1 cellular context compared by ENCODE assay signal in the genomic region with DNA sequence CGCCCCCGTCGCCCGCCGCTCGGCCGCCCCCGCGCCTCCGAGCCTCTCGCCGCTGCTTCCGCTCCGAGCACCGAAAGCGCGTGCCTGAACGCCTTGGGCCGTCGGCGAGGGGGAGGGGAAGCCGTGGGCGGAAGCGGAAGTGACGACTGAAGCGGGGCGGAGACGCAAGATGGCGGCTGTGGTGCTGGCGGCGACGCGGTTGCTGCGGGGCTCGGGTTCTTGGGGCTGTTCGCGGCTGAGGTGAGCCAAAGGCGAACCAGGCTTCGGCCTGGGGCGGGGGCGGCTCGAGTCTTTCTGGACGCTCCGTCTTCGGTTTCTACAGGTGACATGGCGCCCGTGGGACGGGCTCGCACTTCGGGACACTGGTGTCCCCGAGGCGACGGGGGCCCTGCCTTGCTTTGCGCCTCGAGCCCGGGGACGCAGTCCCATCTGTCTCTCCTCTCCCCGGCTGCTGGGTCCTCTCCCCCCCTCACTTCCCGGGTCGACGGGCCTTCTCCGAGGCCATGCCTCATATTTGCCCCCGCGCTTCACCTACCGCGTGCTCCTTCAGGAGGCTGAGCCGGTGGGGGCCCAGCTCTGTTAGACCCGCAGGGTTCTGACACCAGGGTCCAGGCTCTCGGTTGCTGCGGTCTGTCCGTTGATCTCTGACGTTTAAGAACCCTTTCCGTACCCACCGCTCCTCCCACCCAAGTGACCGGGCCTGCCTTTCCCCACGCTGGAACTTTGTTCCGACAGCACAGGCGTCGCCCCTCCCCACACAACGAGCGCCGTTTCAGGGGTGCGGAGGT.
A peak's percentile ranks its signal among the peaks of the same experiment; 100 is the strongest.
TF ChIP-seq lines count a peak whose summit lies in the region.

Gene ENTR1, minus strand, starts transcription at position 115 of the 788 bp plus-strand sequence. CDS start 217 bp downstream, outside the sequence.
Gene PMPCA, plus strand, starts transcription at position 159 of the 788 bp plus-strand sequence. Its CDS starts 11 bp downstream, at position 170.

TF ChIP-seq in HepG2, 621 proteins besides CTCF, POLR2A, EP300 and RAD21 (continued from another document and continues in another):
- TF ChIP-seq, protein P1, sequence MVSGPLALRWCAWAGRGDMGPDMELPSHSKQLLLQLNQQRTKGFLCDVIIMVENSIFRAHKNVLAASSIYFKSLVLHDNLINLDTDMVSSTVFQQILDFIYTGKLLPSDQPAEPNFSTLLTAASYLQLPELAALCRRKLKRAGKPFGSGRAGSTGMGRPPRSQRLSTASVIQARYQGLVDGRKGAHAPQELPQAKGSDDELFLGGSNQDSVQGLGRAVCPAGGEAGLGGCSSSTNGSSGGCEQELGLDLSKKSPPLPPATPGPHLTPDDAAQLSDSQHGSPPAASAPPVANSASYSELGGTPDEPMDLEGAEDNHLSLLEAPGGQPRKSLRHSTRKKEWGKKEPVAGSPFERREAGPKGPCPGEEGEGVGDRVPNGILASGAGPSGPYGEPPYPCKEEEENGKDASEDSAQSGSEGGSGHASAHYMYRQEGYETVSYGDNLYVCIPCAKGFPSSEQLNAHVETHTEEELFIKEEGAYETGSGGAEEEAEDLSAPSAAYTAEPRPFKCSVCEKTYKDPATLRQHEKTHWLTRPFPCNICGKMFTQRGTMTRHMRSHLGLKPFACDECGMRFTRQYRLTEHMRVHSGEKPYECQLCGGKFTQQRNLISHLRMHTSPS (CRISPR knock-in tag; IDR thresholded peaks at IDR 0.05; ENCODE audit: low read depth), result no peak; the same call in 1 of the 2 replicates
- TF ChIP-seq GLI4 (CRISPR knock-in tag; IDR thresholded peaks at IDR 0.05; ENCODE audit: borderline replicate concordance), result no peak
- TF ChIP-seq, protein P2, sequence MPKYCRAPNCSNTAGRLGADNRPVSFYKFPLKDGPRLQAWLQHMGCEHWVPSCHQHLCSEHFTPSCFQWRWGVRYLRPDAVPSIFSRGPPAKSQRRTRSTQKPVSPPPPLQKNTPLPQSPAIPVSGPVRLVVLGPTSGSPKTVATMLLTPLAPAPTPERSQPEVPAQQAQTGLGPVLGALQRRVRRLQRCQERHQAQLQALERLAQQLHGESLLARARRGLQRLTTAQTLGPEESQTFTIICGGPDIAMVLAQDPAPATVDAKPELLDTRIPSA (CRISPR knock-in tag; IDR thresholded peaks at IDR 0.05; ENCODE audit: borderline replicate concordance), result no peak
- TF ChIP-seq, protein P3, sequence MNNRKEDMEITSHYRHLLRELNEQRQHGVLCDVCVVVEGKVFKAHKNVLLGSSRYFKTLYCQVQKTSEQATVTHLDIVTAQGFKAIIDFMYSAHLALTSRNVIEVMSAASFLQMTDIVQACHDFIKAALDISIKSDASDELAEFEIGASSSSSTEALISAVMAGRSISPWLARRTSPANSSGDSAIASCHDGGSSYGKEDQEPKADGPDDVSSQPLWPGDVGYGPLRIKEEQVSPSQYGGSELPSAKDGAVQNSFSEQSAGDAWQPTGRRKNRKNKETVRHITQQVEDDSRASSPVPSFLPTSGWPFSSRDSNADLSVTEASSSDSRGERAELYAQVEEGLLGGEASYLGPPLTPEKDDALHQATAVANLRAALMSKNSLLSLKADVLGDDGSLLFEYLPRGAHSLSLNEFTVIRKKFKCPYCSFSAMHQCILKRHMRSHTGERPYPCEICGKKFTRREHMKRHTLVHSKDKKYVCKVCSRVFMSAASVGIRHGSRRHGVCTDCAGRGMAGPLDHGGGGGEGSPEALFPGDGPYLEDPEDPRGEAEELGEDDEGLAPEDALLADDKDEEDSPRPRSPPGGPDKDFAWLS (CRISPR knock-in tag; IDR thresholded peaks at IDR 0.05; ENCODE audit: borderline replicate concordance), result no peak
- TF ChIP-seq ZNF564 (CRISPR knock-in tag; IDR thresholded peaks at IDR 0.05), result no peak
- peak; percentile 81 for TF ChIP-seq IRF2 (CRISPR knock-in tag; IDR thresholded peaks at IDR 0.05)
- no peak for TF ChIP-seq FOSL1 (CRISPR knock-in tag; IDR thresholded peaks at IDR 0.05; ENCODE audit: borderline replicate concordance)
- TF ChIP-seq ZNF709 (CRISPR knock-in tag; IDR thresholded peaks at IDR 0.05), result no peak
- TF ChIP-seq CCDC6 (CRISPR knock-in tag; IDR thresholded peaks at IDR 0.05), result peak; percentile 48; the same call in 1 of the 2 replicates
- peak; percentile 79 for TF ChIP-seq YEATS2 (CRISPR knock-in tag; IDR thresholded peaks at IDR 0.05; ENCODE audit: borderline replicate concordance)
- TF ChIP-seq NR2F2 (IDR thresholded peaks at IDR 0.05; ENCODE audit: borderline replicate concordance, low read depth), result no peak
- TF ChIP-seq ZNF720 (CRISPR knock-in tag; IDR thresholded peaks at IDR 0.05), result no peak
- no peak for TF ChIP-seq ETV6 (CRISPR knock-in tag; conservative IDR thresholded peaks at IDR 0.05)
- peak; percentile 15; the same call in 1 of the 2 replicates for TF ChIP-seq ZNF354B (CRISPR knock-in tag; IDR thresholded peaks at IDR 0.05)
- TF ChIP-seq HOXA9 (CRISPR knock-in tag; IDR thresholded peaks at IDR 0.05; ENCODE audit: borderline replicate concordance), result peak; percentile 74; the same call in 1 of the 2 replicates
- TF ChIP-seq ZSCAN22 (CRISPR knock-in tag; IDR thresholded peaks at IDR 0.05), result no peak
- no peak; the same call in 1 of the 2 replicates for TF ChIP-seq MYPOP (CRISPR knock-in tag; IDR thresholded peaks at IDR 0.05)
- TF ChIP-seq, protein P4, sequence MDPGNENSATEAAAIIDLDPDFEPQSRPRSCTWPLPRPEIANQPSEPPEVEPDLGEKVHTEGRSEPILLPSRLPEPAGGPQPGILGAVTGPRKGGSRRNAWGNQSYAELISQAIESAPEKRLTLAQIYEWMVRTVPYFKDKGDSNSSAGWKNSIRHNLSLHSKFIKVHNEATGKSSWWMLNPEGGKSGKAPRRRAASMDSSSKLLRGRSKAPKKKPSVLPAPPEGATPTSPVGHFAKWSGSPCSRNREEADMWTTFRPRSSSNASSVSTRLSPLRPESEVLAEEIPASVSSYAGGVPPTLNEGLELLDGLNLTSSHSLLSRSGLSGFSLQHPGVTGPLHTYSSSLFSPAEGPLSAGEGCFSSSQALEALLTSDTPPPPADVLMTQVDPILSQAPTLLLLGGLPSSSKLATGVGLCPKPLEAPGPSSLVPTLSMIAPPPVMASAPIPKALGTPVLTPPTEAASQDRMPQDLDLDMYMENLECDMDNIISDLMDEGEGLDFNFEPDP (CRISPR knock-in tag; conservative IDR thresholded peaks at IDR 0.05), result no peak
- no peak; the same call in 1 of the 2 replicates for TF ChIP-seq SRY (CRISPR knock-in tag; IDR thresholded peaks at IDR 0.05)
- TF ChIP-seq SETDB1 (CRISPR knock-in tag; IDR thresholded peaks at IDR 0.05; ENCODE audit: borderline replicate concordance), result no peak
- TF ChIP-seq NCOR1 (IDR thresholded peaks at IDR 0.05; ENCODE audit: borderline replicate concordance, low read length), result no peak
- TF ChIP-seq ZNF496 (CRISPR knock-in tag; IDR thresholded peaks at IDR 0.05; ENCODE audit: insufficient replicate concordance), result no peak
- TF ChIP-seq DDIT3 (CRISPR knock-in tag; IDR thresholded peaks at IDR 0.05), result no peak
- TF ChIP-seq GRHL1 (CRISPR knock-in tag; conservative IDR thresholded peaks at IDR 0.05), result no peak
- TF ChIP-seq ARID5B (CRISPR knock-in tag; IDR thresholded peaks at IDR 0.05), result peak; percentile 49
- TF ChIP-seq, protein P5, sequence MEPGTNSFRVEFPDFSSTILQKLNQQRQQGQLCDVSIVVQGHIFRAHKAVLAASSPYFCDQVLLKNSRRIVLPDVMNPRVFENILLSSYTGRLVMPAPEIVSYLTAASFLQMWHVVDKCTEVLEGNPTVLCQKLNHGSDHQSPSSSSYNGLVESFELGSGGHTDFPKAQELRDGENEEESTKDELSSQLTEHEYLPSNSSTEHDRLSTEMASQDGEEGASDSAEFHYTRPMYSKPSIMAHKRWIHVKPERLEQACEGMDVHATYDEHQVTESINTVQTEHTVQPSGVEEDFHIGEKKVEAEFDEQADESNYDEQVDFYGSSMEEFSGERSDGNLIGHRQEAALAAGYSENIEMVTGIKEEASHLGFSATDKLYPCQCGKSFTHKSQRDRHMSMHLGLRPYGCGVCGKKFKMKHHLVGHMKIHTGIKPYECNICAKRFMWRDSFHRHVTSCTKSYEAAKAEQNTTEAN (CRISPR knock-in tag; conservative IDR thresholded peaks at IDR 0.05), result no peak
- TF ChIP-seq ZNF879 (CRISPR knock-in tag; IDR thresholded peaks at IDR 0.05), result no peak
- TF ChIP-seq KDM4B (CRISPR knock-in tag; IDR thresholded peaks at IDR 0.05), result peak; percentile 81; the same call in 1 of the 2 replicates
- TF ChIP-seq ZNF776 (CRISPR knock-in tag; IDR thresholded peaks at IDR 0.05), result peak; percentile 88; the same call in 1 of the 2 replicates
- TF ChIP-seq KAT7 (CRISPR knock-in tag; IDR thresholded peaks at IDR 0.05; ENCODE audit: borderline replicate concordance), result peak; percentile 94
- no peak for TF ChIP-seq ZNF775 (CRISPR knock-in tag; IDR thresholded peaks at IDR 0.05; ENCODE audit: borderline replicate concordance)
- 0 out of 2 replicates have a peak, but pooled peaks have one; percentile 24 for TF ChIP-seq ZNF136 (CRISPR knock-in tag; IDR thresholded peaks at IDR 0.05; ENCODE audit: low read depth)
- no peak; the same call in 1 of the 2 replicates for TF ChIP-seq MTF2 (CRISPR knock-in tag; IDR thresholded peaks at IDR 0.05; ENCODE audit: borderline replicate concordance)
- TF ChIP-seq, protein P6, sequence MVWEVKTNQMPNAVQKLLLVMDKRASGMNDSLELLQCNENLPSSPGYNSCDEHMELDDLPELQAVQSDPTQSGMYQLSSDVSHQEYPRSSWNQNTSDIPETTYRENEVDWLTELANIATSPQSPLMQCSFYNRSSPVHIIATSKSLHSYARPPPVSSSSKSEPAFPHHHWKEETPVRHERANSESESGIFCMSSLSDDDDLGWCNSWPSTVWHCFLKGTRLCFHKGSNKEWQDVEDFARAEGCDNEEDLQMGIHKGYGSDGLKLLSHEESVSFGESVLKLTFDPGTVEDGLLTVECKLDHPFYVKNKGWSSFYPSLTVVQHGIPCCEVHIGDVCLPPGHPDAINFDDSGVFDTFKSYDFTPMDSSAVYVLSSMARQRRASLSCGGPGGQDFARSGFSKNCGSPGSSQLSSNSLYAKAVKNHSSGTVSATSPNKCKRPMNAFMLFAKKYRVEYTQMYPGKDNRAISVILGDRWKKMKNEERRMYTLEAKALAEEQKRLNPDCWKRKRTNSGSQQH (CRISPR knock-in tag; IDR thresholded peaks at IDR 0.05; ENCODE audit: low read depth), result peak; percentile 92
- TF ChIP-seq, protein P7, sequence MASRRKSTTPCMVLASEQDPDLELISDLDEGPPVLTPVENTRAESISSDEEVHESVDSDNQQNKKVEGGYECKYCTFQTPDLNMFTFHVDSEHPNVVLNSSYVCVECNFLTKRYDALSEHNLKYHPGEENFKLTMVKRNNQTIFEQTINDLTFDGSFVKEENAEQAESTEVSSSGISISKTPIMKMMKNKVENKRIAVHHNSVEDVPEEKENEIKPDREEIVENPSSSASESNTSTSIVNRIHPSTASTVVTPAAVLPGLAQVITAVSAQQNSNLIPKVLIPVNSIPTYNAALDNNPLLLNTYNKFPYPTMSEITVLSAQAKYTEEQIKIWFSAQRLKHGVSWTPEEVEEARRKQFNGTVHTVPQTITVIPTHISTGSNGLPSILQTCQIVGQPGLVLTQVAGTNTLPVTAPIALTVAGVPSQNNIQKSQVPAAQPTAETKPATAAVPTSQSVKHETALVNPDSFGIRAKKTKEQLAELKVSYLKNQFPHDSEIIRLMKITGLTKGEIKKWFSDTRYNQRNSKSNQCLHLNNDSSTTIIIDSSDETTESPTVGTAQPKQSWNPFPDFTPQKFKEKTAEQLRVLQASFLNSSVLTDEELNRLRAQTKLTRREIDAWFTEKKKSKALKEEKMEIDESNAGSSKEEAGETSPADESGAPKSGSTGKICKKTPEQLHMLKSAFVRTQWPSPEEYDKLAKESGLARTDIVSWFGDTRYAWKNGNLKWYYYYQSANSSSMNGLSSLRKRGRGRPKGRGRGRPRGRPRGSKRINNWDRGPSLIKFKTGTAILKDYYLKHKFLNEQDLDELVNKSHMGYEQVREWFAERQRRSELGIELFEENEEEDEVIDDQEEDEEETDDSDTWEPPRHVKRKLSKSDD (CRISPR knock-in tag; IDR thresholded peaks at IDR 0.05; ENCODE audit: low read depth), result peak; percentile 68; the same call in 1 of the 2 replicates
